Comparison of ENCODE assay signal across 2 cellular contexts in genomic region chr1:28811766-28812668, GRCh38.
TF ChIP-seq lines count a peak whose summit lies in the region.

Gene OPRD1, plus strand, starts transcription at chr1:28812170. Its CDS starts 214 bp downstream, at chr1:28812384.

TF ChIP-seq in HEK293T, 16 proteins besides CTCF, POLR2A, EP300 and RAD21 (continued from another document):
- TF ChIP-seq PKNOX1 (IDR thresholded peaks at IDR 0.05): no peak
- no peak for TF ChIP-seq ELF4 (IDR thresholded peaks at IDR 0.05)
- no peak for TF ChIP-seq ARNT (IDR thresholded peaks at IDR 0.05)
- no peak for TF ChIP-seq LEF1 (IDR thresholded peaks at IDR 0.05; ENCODE audit: borderline replicate concordance)
- no peak for TF ChIP-seq ZNF384 (IDR thresholded peaks at IDR 0.05)
- no peak for TF ChIP-seq L3MBTL2 (conservative IDR thresholded peaks at IDR 0.05)
- no peak for TF ChIP-seq TARDBP (IDR thresholded peaks at IDR 0.05)
- TF ChIP-seq BHLHE40 (IDR thresholded peaks at IDR 0.05; ENCODE audit: borderline replicate concordance): no peak
- no peak for TF ChIP-seq SUZ12 (IDR thresholded peaks at IDR 0.05)
- no peak for TF ChIP-seq SP1 (IDR thresholded peaks at IDR 0.05)
- no peak for TF ChIP-seq NFRKB (IDR thresholded peaks at IDR 0.05)

TF ChIP-seq in GM12878, 131 proteins besides CTCF, POLR2A, EP300 and RAD21 (continued from another document):
- no peak for TF ChIP-seq NKRF (conservative IDR thresholded peaks at IDR 0.05)
